ENCODE assay signal across 11 cellular contexts in the genomic region with DNA sequence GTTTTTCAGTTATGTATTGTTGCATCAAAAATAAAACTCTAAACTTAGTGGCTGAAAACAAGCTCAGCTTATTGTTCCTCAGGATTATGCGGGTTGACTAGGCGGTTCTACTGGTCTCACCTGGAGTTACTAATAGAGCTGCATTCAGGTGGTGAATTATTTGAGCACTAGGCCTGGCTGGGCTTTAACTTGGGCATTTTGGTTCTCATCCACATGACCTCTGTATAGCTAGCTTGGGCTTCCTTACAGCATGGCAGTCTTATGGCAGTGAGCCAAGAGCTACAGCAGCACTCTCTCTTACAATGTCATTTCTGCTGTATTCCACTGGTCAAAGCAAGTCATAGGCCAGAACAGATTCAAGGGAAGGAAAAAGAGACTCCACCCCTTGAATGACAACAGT. TPM values are rescaled to one million over a fixed set of nuclear protein-coding genes. Genes with fewer than 3 reads are reported as not detected.
DNase-seq lines count a peak whose midpoint lies in the region; ATAC-seq and TF ChIP-seq lines count a peak whose summit lies in the region.
"Had no signal": no experiment of that assay in that cellular context is flagged by ENCODE, and none has a peak within 500 bp of the region (broad histone marks: within the 10 kb centered on the region; RNA-seq: fewer than 3 reads in every experiment).

No MANE protein-coding gene starts in this region.

- H3K36me3 Mint-ChIP-seq in progenitor cell of endocrine pancreas (ENCODE audit: insufficient read depth): peaks cover 20% of the 10 kb centered on the region
- peaks cover 15% of the 10 kb centered on the region for H3K36me3 Mint-ChIP-seq in activated CD4-positive, alpha-beta T cell treated with anti-CD3 and anti-CD28 coated beads for 36 hours (ENCODE audit: low read depth)

- CTCF ChIA-PET in activated CD4-positive, alpha-beta T cell treated with anti-CD3 and anti-CD28 coated beads for 36 hours (lab: Charles Lee): interaction anchor here (0.5 to 1.1 kb wide), 3 partner anchors 73 to 271 kb away, joined by 3 to 4 read pairs (median 3); no protein-coding TSS in a partner anchor

- POLR2A ChIA-PET in activated CD4-positive, alpha-beta T cell treated with anti-CD3 and anti-CD28 coated beads for 36 hours (lab: Charles Lee): no interaction called here

- H3K4me3 ChIP-seq in left ventricle myocardium inferior (peak overlapping the region; percentile 86), right cardiac atrium (ENCODE audit: low read length) (no peak overlapping the region), cardiac fibroblast (replicated peaks in 1 of 2; ENCODE audit: low read depth in 2 of 2, low read length in 2 of 2) (no peak overlapping the region)

- TF ChIP-seq CTCF in left ventricle myocardium inferior (IDR thresholded peaks at IDR 0.05; ENCODE audit: borderline replicate concordance) (no peak), cardiac fibroblast (IDR thresholded peaks at IDR 0.05; ENCODE audit: low read depth, low read length) (no peak), progenitor cell of endocrine pancreas (IDR thresholded peaks at IDR 0.05; ENCODE audit: unreplicated experiment) (no peak)

- peak overlapping the region; percentile 93 for H3K4me3 Mint-ChIP-seq in progenitor cell of endocrine pancreas (ENCODE audit: low read depth)
- H3K4me3 Mint-ChIP-seq in activated CD4-positive, alpha-beta T cell treated with anti-CD3 and anti-CD28 coated beads for 36 hours: no peak overlapping the region

- DNase-seq in left ventricle myocardium inferior (no peak), right cardiac atrium (no peak), cardiac fibroblast (ENCODE audit: low read depth in 2 of 2) (peak; percentile 13 to 36), progenitor cell of endocrine pancreas (ENCODE audit: low spot score, unreplicated experiment) (no peak), NCI-H1105 treated with DMSO at 0.1 percent for 48 hours (lab: John Stamatoyannopoulos, UW) (no peak)
- no peak for DNase-seq in activated CD4-positive, alpha-beta T cell treated with anti-CD3 and anti-CD28 coated beads for 36 hours
- DNase-seq: activated CD8-positive, alpha-beta memory T cell treated with anti-CD3 and anti-CD28 coated beads for 24 hours; NCI-H1436 treated with DMSO at 0.1 percent for 48 hours had no signal

- no peaks in the 10 kb centered on the region for H3K9me3 Mint-ChIP-seq in progenitor cell of endocrine pancreas (ENCODE audit: low read depth)
- no peaks in the 10 kb centered on the region for H3K9me3 Mint-ChIP-seq in activated CD4-positive, alpha-beta T cell treated with anti-CD3 and anti-CD28 coated beads for 36 hours (ENCODE audit: low read depth)
- H3K9me3 Mint-ChIP-seq: activated naive CD4-positive, alpha-beta T cell treated with anti-CD3 and anti-CD28 coated beads, Interleukin-2, amount 50 U/mL, for 72 hours had no signal

- H3K9me3 ChIP-seq in left ventricle myocardium inferior (replicated peaks) (peaks cover 9% of the 10 kb centered on the region), right cardiac atrium (ENCODE audit: control insufficient read depth, low read length) (no peaks in the 10 kb centered on the region)

- no peak for ATAC-seq in right cardiac atrium
- ATAC-seq in activated CD4-positive, alpha-beta T cell treated with anti-CD3 and anti-CD28 coated beads for 36 hours: no peak
- ATAC-seq: activated naive CD4-positive, alpha-beta T cell treated with anti-CD3 and anti-CD28 coated beads, Interleukin-2, amount 50 U/mL, for 72 hours had no signal

- no peak overlapping the region for H3K27ac ChIP-seq in left ventricle myocardium inferior (replicated peaks)
- no peak overlapping the region for H3K27ac ChIP-seq in right cardiac atrium (ENCODE audit: low read length)

- intact Hi-C loops in left ventricle myocardium inferior (cut with micrococcal nuclease): no loop called here
- intact Hi-C loops in right cardiac atrium (cut with DNase I): loop anchor here in 1 of 4 donors (5.0 kb wide), 1 partner anchor 74 kb away; no protein-coding TSS in a partner anchor
- intact Hi-C loops in activated CD4-positive, alpha-beta T cell treated with anti-CD3 and anti-CD28 coated beads for 36 hours (cut with DNase I, micrococcal nuclease): no loop called here

- H3K27me3 Mint-ChIP-seq in progenitor cell of endocrine pancreas: no peaks in the 10 kb centered on the region
- peaks cover 18% of the 10 kb centered on the region for H3K27me3 Mint-ChIP-seq in activated CD4-positive, alpha-beta T cell treated with anti-CD3 and anti-CD28 coated beads for 36 hours

- H3K4me1 ChIP-seq in left ventricle myocardium inferior (peaks cover 21% of the 10 kb centered on the region), right cardiac atrium (ENCODE audit: control insufficient read depth, insufficient read depth, low read length) (no peaks in the 10 kb centered on the region)

- H3K27me3 ChIP-seq in left ventricle myocardium inferior (ENCODE audit: low read depth) (no peaks in the 10 kb centered on the region), right cardiac atrium (ENCODE audit: control insufficient read depth, insufficient read depth) (no peaks in the 10 kb centered on the region)

- no peak overlapping the region for H3K27ac Mint-ChIP-seq in progenitor cell of endocrine pancreas
- no peak overlapping the region for H3K27ac Mint-ChIP-seq in activated CD4-positive, alpha-beta T cell treated with anti-CD3 and anti-CD28 coated beads for 36 hours
- H3K27ac Mint-ChIP-seq: activated naive CD4-positive, alpha-beta T cell treated with anti-CD3 and anti-CD28 coated beads, Interleukin-2, amount 50 U/mL, for 72 hours had no signal

- peaks cover 40% of the 10 kb centered on the region for H3K36me3 ChIP-seq in left ventricle myocardium inferior

- peaks cover 10% of the 10 kb centered on the region for H3K4me1 Mint-ChIP-seq in progenitor cell of endocrine pancreas (ENCODE audit: low read depth)
- H3K4me1 Mint-ChIP-seq in activated CD4-positive, alpha-beta T cell treated with anti-CD3 and anti-CD28 coated beads for 36 hours: peaks cover 9% of the 10 kb centered on the region

- WGBS in right cardiac atrium: 96% methylated on average over 2 of the region's 2 CpGs

RNA-seq across cellular contexts. Expression of a gene that starts 1.6 kb away (rescaled TPM):
- 2.4 TPM for total RNA-seq in left ventricle myocardium inferior
- total RNA-seq in right cardiac atrium: 1 to 10 TPM; 3.0 to 3.6 (median 3.2) TPM
- polyA plus RNA-seq in right cardiac atrium: 2.3 TPM
- 11.4 and 11.7 TPM in 2 replicates for total RNA-seq in progenitor cell of endocrine pancreas
- 1 to 10 TPM; 1.5 to 1.6 TPM for total RNA-seq in activated CD4-positive, alpha-beta T cell treated with anti-CD3 and anti-CD28 coated beads for 36 hours

RNA-seq across cellular contexts. Expression of a gene that starts 16.0 kb away (rescaled TPM):
- total RNA-seq in left ventricle myocardium inferior (13.3 TPM), right cardiac atrium (10 to 100 TPM; 12.0 to 20.2 (median 15.2) TPM), progenitor cell of endocrine pancreas (25.9 and 27.5 TPM in 2 replicates)
- 11.4 TPM for polyA plus RNA-seq in right cardiac atrium
- 1 to 10 TPM; 5.0 to 6.7 TPM for total RNA-seq in activated CD4-positive, alpha-beta T cell treated with anti-CD3 and anti-CD28 coated beads for 36 hours

RNA-seq across cellular contexts. Expression of a gene that starts 23.8 kb away (rescaled TPM):
- 4.5 TPM for total RNA-seq in left ventricle myocardium inferior
- total RNA-seq in right cardiac atrium: 1 to 10 TPM; 6.1 to 6.4 (median 6.2) TPM
- 5.5 TPM for polyA plus RNA-seq in right cardiac atrium
- 0.24 TPM in 1 of 2 replicates, not detected in the other for total RNA-seq in progenitor cell of endocrine pancreas
- total RNA-seq in activated CD4-positive, alpha-beta T cell treated with anti-CD3 and anti-CD28 coated beads for 36 hours: under 1 TPM; 0.14 to 0.25 TPM
- total RNA-seq: activated naive CD4-positive, alpha-beta T cell treated with anti-CD3 and anti-CD28 coated beads, Interleukin-2, amount 50 U/mL, for 72 hours; G401; T-helper 2 cell treated with Interferon-gamma antibody and Interleukin-4, amounts not matched to agents 100 ng/mL and 5 ng/mL, for 36 hours had no signal

RNA-seq across cellular contexts. Expression of a gene that starts 30.9 kb away (rescaled TPM):
- total RNA-seq in left ventricle myocardium inferior (3.1 TPM), right cardiac atrium (1 to 10 TPM; 3.3 to 4.0 (median 3.6) TPM), progenitor cell of endocrine pancreas (9.0 and 9.2 TPM in 2 replicates)
- 1.5 TPM for polyA plus RNA-seq in right cardiac atrium
- 1 to 10 TPM; 3.2 to 4.1 TPM for total RNA-seq in activated CD4-positive, alpha-beta T cell treated with anti-CD3 and anti-CD28 coated beads for 36 hours

RNA-seq across cellular contexts. Expression of a gene that starts 53.0 kb away (rescaled TPM):
- 8.0 TPM for total RNA-seq in left ventricle myocardium inferior
- total RNA-seq in right cardiac atrium: 10 to 100 TPM in 2 of 4 donors, 1 to 10 TPM in 2; 8.3 to 18.4 (median 10.2) TPM
- 3.9 TPM for polyA plus RNA-seq in right cardiac atrium
- 4.7 and 6.1 TPM in 2 replicates for total RNA-seq in progenitor cell of endocrine pancreas
- 1 to 10 TPM; 1.3 to 1.8 TPM for total RNA-seq in activated CD4-positive, alpha-beta T cell treated with anti-CD3 and anti-CD28 coated beads for 36 hours

Comparison
In these comparisons a context has a peak if more than half of its experiments do, and no peak if none do; other contexts are left out.
1. DNase-seq: peak in cardiac fibroblast (2 of 2); none in left ventricle myocardium inferior (single experiment), right cardiac atrium (0 of 3), progenitor cell of endocrine pancreas (single experiment), NCI-H1105 treated with DMSO at 0.1 percent for 48 hours (single experiment) and activated CD4-positive, alpha-beta T cell treated with anti-CD3 and anti-CD28 coated beads for 36 hours (single experiment).